ENCODE assay signal across 8 cellular contexts in the genomic region with DNA sequence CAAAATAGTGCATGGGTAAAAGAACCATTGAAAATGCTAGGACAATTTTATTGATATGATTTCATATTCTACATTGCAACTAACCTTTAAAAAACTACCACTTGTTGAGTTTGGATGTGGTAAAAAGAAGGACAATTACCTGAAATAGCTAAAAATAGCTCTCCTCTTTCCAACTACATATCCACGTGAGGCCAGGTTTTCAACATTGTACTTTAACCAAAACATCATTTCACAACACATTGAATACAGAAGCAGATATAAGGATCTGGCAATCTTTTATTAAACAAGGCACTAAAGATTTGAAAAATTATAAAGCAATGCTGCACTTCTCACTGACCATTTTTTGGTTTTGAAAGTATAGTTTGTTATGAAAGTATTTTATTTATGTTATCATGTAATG.
"Had no signal": no experiment of that assay in that cellular context is flagged by ENCODE, and none has a peak within 500 bp of the region (broad histone marks: within the 10 kb centered on the region; RNA-seq: fewer than 3 reads in every experiment).

No MANE protein-coding gene starts in this region.

- ATAC-seq: GM12878 had no signal

- DNase-seq: GDM1, GF-D8 had no signal

- H3K4me3 ChIP-seq: GM12878 had no signal

- FAIRE-seq: G401.6, GM12878, GM12891, GM12892, GM18507, GM19239 had no signal
